In the genomic region with DNA sequence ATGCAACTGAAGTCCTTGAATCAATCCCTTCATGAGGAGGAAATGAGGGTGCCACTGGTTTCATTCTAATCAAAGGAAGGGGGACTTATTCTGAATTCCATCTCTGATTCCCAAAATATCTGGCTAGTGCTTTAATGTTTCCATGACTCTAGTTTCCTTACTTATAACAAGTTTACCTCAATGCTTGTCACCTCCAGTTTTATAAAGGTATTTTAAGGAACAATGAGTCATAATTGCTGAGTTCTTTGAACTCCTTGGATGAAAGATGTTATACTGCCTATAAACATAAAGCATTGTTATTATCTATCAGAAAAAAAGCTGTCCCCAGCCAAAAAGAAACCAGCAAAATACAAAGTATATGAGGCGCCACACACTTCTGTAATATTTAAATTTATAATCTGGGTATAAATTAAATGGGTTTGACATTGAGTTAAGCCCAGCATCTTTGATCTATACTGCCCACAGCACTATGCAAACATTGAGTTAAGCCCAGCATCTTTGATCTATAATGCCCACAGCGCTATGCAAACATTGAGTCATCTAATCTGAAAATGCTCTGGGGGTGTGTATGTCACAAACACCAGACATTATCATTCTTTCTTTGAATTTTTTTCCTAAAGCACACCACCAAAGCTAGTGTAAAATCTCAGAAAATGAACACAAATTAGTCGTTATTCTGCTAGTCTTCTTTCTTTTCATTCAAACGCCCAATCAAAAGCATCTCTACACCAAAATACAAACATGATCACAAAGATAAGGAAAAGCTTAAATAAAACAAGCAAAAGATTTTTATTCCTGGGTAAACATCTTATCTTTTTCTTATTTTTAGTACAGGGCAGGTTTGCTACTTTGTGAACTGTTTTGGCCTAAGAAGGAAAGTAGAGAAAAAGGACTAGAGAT, we compare ENCODE assay signal across 20 cellular contexts. TPM values are rescaled to one million over a fixed set of nuclear protein-coding genes. Genes with fewer than 3 reads are reported as not detected.
DNase-seq lines count a peak whose midpoint lies in the region; ATAC-seq and TF ChIP-seq lines count a peak whose summit lies in the region.
"Had no signal": no experiment of that assay in that cellular context is flagged by ENCODE, and none has a peak within 500 bp of the region (broad histone marks: within the 10 kb centered on the region; RNA-seq: fewer than 3 reads in every experiment).

No MANE protein-coding gene starts in this region.

- WGBS in hepatocyte (ENCODE audit: low lambda C conversion rate, missing lambda C conversion rate), result 27% methylated on average over 4 of the region's 4 CpGs

- no peaks in the 10 kb centered on the region for H3F3A ChIP-seq in PC-3 (ENCODE audit: low read length, unreplicated experiment)

- no peak overlapping the region for H2AFZ ChIP-seq in PC-3 (ENCODE audit: low read length)
- H2AFZ ChIP-seq in hepatocyte, result peak overlapping the region; percentile 33

- peak; percentile 65 for ATAC-seq in PC-3
- no peak for ATAC-seq in activated CD4-positive, CD25-positive, alpha-beta regulatory T cell treated with anti-CD3 and anti-CD28 coated beads, Interleukin-2, amount 50 U/mL, for 24 hours
- ATAC-seq in GM19463 (IDR thresholded peaks at IDR 0.05; ENCODE audit: unreplicated experiment), result no peak
- ATAC-seq: T-cell had no signal

- DNase-seq in COR-L47 (lab: John Stamatoyannopoulos, UW), result peak; percentile 18
- peak; percentile 48 for DNase-seq in HT1080 (ENCODE audit: low read depth)
- DNase-seq in PC-3, result peak; percentile 77
- DNase-seq in hepatocyte (ENCODE audit: low spot score), result peak; percentile 31
- DNase-seq in NCI-H446 treated with DMSO at 0.1 percent for 48 hours (lab: John Stamatoyannopoulos, UW), result no peak
- no peak for DNase-seq in tibial artery
- DNase-seq: activated naive CD4-positive, alpha-beta T cell; amniotic stem cell; CD4-positive, alpha-beta memory T cell; EL; erythroblast; kidney glomerular epithelial cell; midbrain; NCI-H1436; NCI-H2171 treated with DMSO at 0.1 percent for 48 hours; substantia nigra; T-cell had no signal

- H3K4me2 ChIP-seq in PC-3 (ENCODE audit: low read length) (no peak overlapping the region), hepatocyte (peak overlapping the region; percentile 41)

- intact Hi-C loops in PC-3 (cut with micrococcal nuclease), result no loop called here
- intact Hi-C loops in tibial artery (cut with DNase I; ENCODE audit: low total_unique reads), result no loop called here

- no peaks in the 10 kb centered on the region for H3K36me3 ChIP-seq in PC-3 (ENCODE audit: low read depth, low read length)
- no peaks in the 10 kb centered on the region for H3K36me3 ChIP-seq in hepatocyte (replicated peaks; ENCODE audit: insufficient read depth, low read depth)
- H3K36me3 ChIP-seq in tibial artery, result no peaks in the 10 kb centered on the region

- H3K9me3 ChIP-seq in PC-3 (ENCODE audit: low read length) (no peaks in the 10 kb centered on the region), hepatocyte (ENCODE audit: low read depth) (no peaks in the 10 kb centered on the region), tibial artery (peaks cover 0 to 7% (median 4%) of the 10 kb centered on the region in 3 donors)

- peaks cover 4% of the 10 kb centered on the region; the same call in 1 of the 2 replicates for H3K4me1 ChIP-seq in PC-3 (ENCODE audit: insufficient read depth, low read length)
- no peaks in the 10 kb centered on the region for H3K4me1 ChIP-seq in hepatocyte (ENCODE audit: insufficient read depth)
- H3K4me1 ChIP-seq in tibial artery, result no peaks in the 10 kb centered on the region

- H3K9me2 ChIP-seq in PC-3 (replicated peaks; ENCODE audit: low read length) (no peaks in the 10 kb centered on the region), hepatocyte (replicated peaks; ENCODE audit: insufficient read depth) (no peaks in the 10 kb centered on the region)

- CTCF ChIA-PET in PC-3 (lab: Charles Lee), result no interaction called here

- H3K27me3 ChIP-seq in PC-3 (ENCODE audit: low read length), result peaks cover 15% of the 10 kb centered on the region
- H3K27me3 ChIP-seq in hepatocyte, result no peaks in the 10 kb centered on the region
- no peaks in the 10 kb centered on the region for H3K27me3 ChIP-seq in tibial artery

- POLR2A ChIA-PET in PC-3 (lab: Charles Lee; ENCODE audit: unreplicated experiment), result no interaction called here

- H3K27ac ChIP-seq in PC-3 (ENCODE audit: low read length) (no peak overlapping the region), hepatocyte (peak overlapping the region; percentile 62), tibial artery (no peak overlapping the region)

- no TSS peak for BruUV-seq in PC-3 (replicated peaks; lab: Mats Ljungman, UMichigan)

- H3K79me2 ChIP-seq in PC-3 (ENCODE audit: low read length) (no peaks in the 10 kb centered on the region), hepatocyte (no peaks in the 10 kb centered on the region)

- H3K9ac ChIP-seq in PC-3 (ENCODE audit: low read length), result no peak overlapping the region

- TF ChIP-seq CTCF in PC-3 (conservative IDR thresholded peaks at IDR 0.05; ENCODE audit: low read depth, low read length) (no peak), hepatocyte (IDR thresholded peaks at IDR 0.05; ENCODE audit: poor library complexity) (no peak), tibial artery (IDR thresholded peaks at IDR 0.05) (no peak)

- no peaks in the 10 kb centered on the region for H4K20me1 ChIP-seq in PC-3 (ENCODE audit: low read length)
- H4K20me1 ChIP-seq in hepatocyte (ENCODE audit: insufficient read depth, poor library complexity, severe bottlenecking), result no peaks in the 10 kb centered on the region

- H3K4me3 ChIP-seq in PC-3 (ENCODE audit: low read length), result no peak overlapping the region
- H3K4me3 ChIP-seq in hepatocyte, result no peak overlapping the region
- H3K4me3 ChIP-seq in tibial artery, result no peak overlapping the region

RNA-seq across cellular contexts. Expression of a gene that starts 11.5 kb away (rescaled TPM):
- total RNA-seq in HT1080 (2014; rRNA removed; shearing (Covaris generic)), result 11.7 and 14.3 TPM in 2 replicates
- polyA plus RNA-seq in HT1080 (2015; cell fraction: cytosol; rRNA removed), result 0.47 and 0.66 TPM in 2 replicates
- 0.33 and 0.78 TPM in 2 replicates for polyA plus RNA-seq in HT1080 (2015; cell fraction: nucleus; rRNA removed)
- total RNA-seq in PC-3 (2014; rRNA removed), result 11.2 and 11.5 TPM in 2 replicates
- 88.9 and 93.4 TPM in 2 replicates for total RNA-seq in hepatocyte
- 66.3 and 75.0 TPM in 2 replicates for polyA plus RNA-seq in hepatocyte
- total RNA-seq: LHCN-M2 had no signal

Comparison
In these comparisons a context has a peak if more than half of its experiments do, and no peak if none do; other contexts are left out.
1. DNase-seq: peak in COR-L47 (single experiment), HT1080 (single experiment), PC-3 (single experiment) and hepatocyte (single experiment); none in NCI-H446 treated with DMSO at 0.1 percent for 48 hours (single experiment) and tibial artery (0 of 2).